22 cellular contexts compared by ENCODE assay signal in genomic region chr13:34561033-34561432, GRCh38.
"Had no signal": no experiment of that assay in that cellular context is flagged by ENCODE, and none has a peak within 500 bp of the region (broad histone marks: within the 10 kb centered on the region; RNA-seq: fewer than 3 reads in every experiment).

No MANE protein-coding gene starts in this region.

- H3K9me3 ChIP-seq: SJSA1 had no signal

- H3K4me3 ChIP-seq: K562, SJSA1, SK-N-MC had no signal

- H3K4me1 ChIP-seq: SJSA1 had no signal

- H3K36me3 ChIP-seq: SJSA1 had no signal

- H3K27ac ChIP-seq: HL-60, KMS-11, SJSA1, SK-N-MC had no signal

- H3K27me3 ChIP-seq: SJSA1 had no signal

- ATAC-seq: K562 had no signal

- DNase-seq: Kasumi-1, MM.1S, NCI-H1092 treated with DMSO at 0.1 percent for 48 hours, NCI-H1436, NCI-H187, NCI-H2029, NCI-H2081 treated with DMSO at 0.1 percent for 48 hours, NCI-H2171, NCI-H226, NCI-H446, NCI-H510A, NCI-H524 treated with DMSO at 0.1 percent for 48 hours, NCI-H69, NCI-H774, Right ventricle myocardium superior, RPMI8226, SIG-M5 had no signal
